In genomic region chrX:41336447-41336846, GRCh38 we compare ENCODE assay signal across 8 cellular contexts. TPM values are rescaled to one million over a fixed set of nuclear protein-coding genes. Genes with fewer than 3 reads are reported as not detected.
A peak's percentile ranks its signal among the peaks of the same experiment; 100 is the strongest.
DNase-seq lines count a peak whose midpoint lies in the region; ATAC-seq and TF ChIP-seq lines count a peak whose summit lies in the region.

No MANE protein-coding gene starts in this region.

- H3K9ac ChIP-seq in iPS-15b (ENCODE audit: low read depth, low read length) (no peak overlapping the region), smooth muscle cell (ENCODE audit: low read depth) (no peak overlapping the region)

- peaks cover 44% of the 10 kb centered on the region for H3K36me3 Mint-ChIP-seq in activated T-helper 1 cell treated with anti-CD3 and anti-CD28 coated beads, Interleukin-12 subunit alpha, Interleukin-12 subunit beta, Interleukin-2, Interleukin-4 antibody, amounts not matched to agents 30 ng/mL and 10 ng/mL and 1 ng/mL, durations not matched to agents 14 hours and 24 hours and 36 hours (ENCODE audit: low read depth)

- no peaks in the 10 kb centered on the region for H3K27me3 ChIP-seq in iPS-15b (ENCODE audit: control insufficient read depth, insufficient read depth, low read length)
- H3K27me3 ChIP-seq in smooth muscle cell (ENCODE audit: low read depth), result no peaks in the 10 kb centered on the region

- peak overlapping the region; percentile 91 for H3K4me2 ChIP-seq in smooth muscle cell

- no peaks in the 10 kb centered on the region for H3K9me3 ChIP-seq in iPS-15b (ENCODE audit: control insufficient read depth, insufficient read depth, low read length)
- H3K9me3 ChIP-seq in smooth muscle cell (replicated peaks; ENCODE audit: low read depth), result no peaks in the 10 kb centered on the region

- no peaks in the 10 kb centered on the region for H3K9me3 Mint-ChIP-seq in activated T-helper 1 cell treated with anti-CD3 and anti-CD28 coated beads, Interleukin-12 subunit alpha, Interleukin-12 subunit beta, Interleukin-2, Interleukin-4 antibody, amounts not matched to agents 30 ng/mL and 10 ng/mL and 1 ng/mL, durations not matched to agents 14 hours and 24 hours and 36 hours

- no peak overlapping the region for H2AFZ ChIP-seq in smooth muscle cell (ENCODE audit: low read depth)

- peak overlapping the region; percentile 99 for H3K27ac Mint-ChIP-seq in activated T-helper 1 cell treated with anti-CD3 and anti-CD28 coated beads, Interleukin-12 subunit alpha, Interleukin-12 subunit beta, Interleukin-2, Interleukin-4 antibody, amounts not matched to agents 30 ng/mL and 10 ng/mL and 1 ng/mL, durations not matched to agents 14 hours and 24 hours and 36 hours

- H3K4me1 ChIP-seq in iPS-15b (ENCODE audit: control insufficient read depth, insufficient read depth, low read length) (peaks cover 4% of the 10 kb centered on the region), smooth muscle cell (ENCODE audit: low read depth) (peaks cover 35% of the 10 kb centered on the region)

- H3K4me3 ChIP-seq in HFF-Myc (replicated peaks; ENCODE audit: low read depth, low read length), result peak overlapping the region; percentile 91
- H3K4me3 ChIP-seq in iPS-15b (ENCODE audit: low read depth, low read length), result peak overlapping the region; percentile 90
- H3K4me3 ChIP-seq in smooth muscle cell, result peak overlapping the region; percentile 82

- peak overlapping the region; percentile 91 for H3K4me3 Mint-ChIP-seq in activated T-helper 1 cell treated with anti-CD3 and anti-CD28 coated beads, Interleukin-12 subunit alpha, Interleukin-12 subunit beta, Interleukin-2, Interleukin-4 antibody, amounts not matched to agents 30 ng/mL and 10 ng/mL and 1 ng/mL, durations not matched to agents 14 hours and 24 hours and 36 hours

- no peak for TF ChIP-seq CTCF in HFF-Myc (IDR thresholded peaks at IDR 0.05; ENCODE audit: low read depth, low read length, missing control alignments)
- no peak for TF ChIP-seq CTCF in smooth muscle cell (IDR thresholded peaks at IDR 0.05; ENCODE audit: borderline replicate concordance, insufficient read depth, poor library complexity, severe bottlenecking)

- H3K4me1 Mint-ChIP-seq in activated T-helper 1 cell treated with anti-CD3 and anti-CD28 coated beads, Interleukin-12 subunit alpha, Interleukin-12 subunit beta, Interleukin-2, Interleukin-4 antibody, amounts not matched to agents 30 ng/mL and 10 ng/mL and 1 ng/mL, durations not matched to agents 14 hours and 24 hours and 36 hours (ENCODE audit: low read depth), result peaks cover 44% of the 10 kb centered on the region

- ATAC-seq in HG02763 (IDR thresholded peaks at IDR 0.05; ENCODE audit: unreplicated experiment), result no peak

- H3K36me3 ChIP-seq in iPS-15b (ENCODE audit: control insufficient read depth, insufficient read depth, low read length) (peaks cover 10% of the 10 kb centered on the region), smooth muscle cell (ENCODE audit: low read depth) (peaks cover under 1% of the 10 kb centered on the region)

- no peaks in the 10 kb centered on the region for H3F3A ChIP-seq in smooth muscle cell (ENCODE audit: low read depth)

- peaks cover 70% of the 10 kb centered on the region for H4K20me1 ChIP-seq in smooth muscle cell (ENCODE audit: low read depth)

- H3K27ac ChIP-seq in smooth muscle cell (ENCODE audit: low read depth), result peak overlapping the region; percentile 100

- H3K79me2 ChIP-seq in smooth muscle cell (ENCODE audit: low read depth), result peaks cover 63% of the 10 kb centered on the region

- 64% methylated on average over 7 of the region's 7 CpGs for WGBS in smooth muscle cell (ENCODE audit: low lambda C conversion rate)

- no peak for DNase-seq in HFF-Myc (ENCODE audit: extremely low read depth, low read depth)
- DNase-seq in activated T-helper 1 cell treated with anti-CD3 and anti-CD28 coated beads, Interleukin-12 subunit alpha, Interleukin-12 subunit beta, Interleukin-2, Interleukin-4 antibody, amounts not matched to agents 30 ng/mL and 10 ng/mL and 1 ng/mL, durations not matched to agents 14 hours and 24 hours and 36 hours (ENCODE audit: low spot score), result no peak
- DNase-seq in smooth muscle cell (lab: John Stamatoyannopoulos, UW; ENCODE audit: unreplicated experiment), result no peak
- no peak for DNase-seq in NCI-H2029 treated with DMSO at 0.1 percent for 48 hours (lab: John Stamatoyannopoulos, UW)
- no peak for DNase-seq in anterior cingulate cortex (lab: John Stamatoyannopoulos, UW)
- DNase-seq in HK-2 (ENCODE audit: unreplicated experiment), result no peak

- intact Hi-C loops in activated T-helper 1 cell treated with anti-CD3 and anti-CD28 coated beads, Interleukin-12 subunit alpha, Interleukin-12 subunit beta, Interleukin-2, Interleukin-4 antibody, amounts not matched to agents 30 ng/mL and 10 ng/mL and 1 ng/mL, durations not matched to agents 14 hours and 24 hours and 36 hours (cut with micrococcal nuclease), result loop anchor here (2.0 to 10.0 kb wide), 4 partner anchors 16 to 689 kb away; partner anchors contain the start of genes CXorf38 and MED14

- peaks cover 5% of the 10 kb centered on the region for H3K27me3 Mint-ChIP-seq in activated T-helper 1 cell treated with anti-CD3 and anti-CD28 coated beads, Interleukin-12 subunit alpha, Interleukin-12 subunit beta, Interleukin-2, Interleukin-4 antibody, amounts not matched to agents 30 ng/mL and 10 ng/mL and 1 ng/mL, durations not matched to agents 14 hours and 24 hours and 36 hours (ENCODE audit: insufficient read depth)

RNA-seq across cellular contexts. Expression of gene DDX3X, which starts 2.5 kb away (rescaled TPM):
- 312 and 337 TPM in 2 replicates for total RNA-seq in activated T-helper 1 cell treated with anti-CD3 and anti-CD28 coated beads, Interleukin-12 subunit alpha, Interleukin-12 subunit beta, Interleukin-2, Interleukin-4 antibody, amounts not matched to agents 30 ng/mL and 10 ng/mL and 1 ng/mL, durations not matched to agents 14 hours and 24 hours and 36 hours
- total RNA-seq in smooth muscle cell, result 241 and 245 TPM in 2 replicates
- polyA plus RNA-seq in smooth muscle cell, result 104 and 124 TPM in 2 replicates
